1 cellular context compared by ENCODE assay signal in the genomic region with DNA sequence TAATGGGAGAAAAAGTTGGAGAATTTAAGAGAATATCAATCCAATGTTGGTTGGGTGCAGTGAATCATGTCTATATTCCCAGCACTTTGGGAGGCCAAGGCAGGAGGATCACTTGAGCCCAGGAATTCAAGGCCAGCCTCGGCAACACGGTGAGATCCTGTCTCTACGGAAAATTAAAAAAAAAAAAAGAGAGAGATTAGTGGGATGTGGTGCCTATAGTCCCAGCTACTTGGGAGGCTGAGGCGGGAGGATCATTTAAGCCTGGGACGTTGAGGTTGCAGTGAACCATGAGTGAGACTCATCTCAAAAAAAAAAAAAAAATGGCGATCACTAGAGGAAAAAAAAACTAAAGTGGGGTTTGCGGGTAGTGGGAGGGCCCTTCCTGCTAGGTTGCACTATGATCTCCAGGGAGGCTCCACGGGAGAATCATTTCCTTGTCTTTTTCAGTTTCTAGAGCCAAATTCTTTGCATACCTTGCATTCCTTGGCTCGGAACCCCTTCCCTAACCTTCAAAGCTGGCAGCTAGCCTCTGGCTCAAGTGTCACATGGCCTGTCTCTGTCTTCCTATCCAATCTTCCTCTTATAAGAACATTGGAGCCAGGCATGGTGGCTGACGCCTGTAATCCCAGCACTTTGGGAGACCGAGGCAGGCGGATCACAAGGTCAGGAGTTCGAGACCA.
A peak's percentile ranks its signal among the peaks of the same experiment; 100 is the strongest.
TF ChIP-seq lines count a peak whose summit lies in the region.

No MANE protein-coding gene starts in this region.

TF ChIP-seq in WTC11, 78 proteins besides CTCF, POLR2A, EP300 and RAD21 (continued from another document and continues in another):
- TF ChIP-seq, protein P1, sequence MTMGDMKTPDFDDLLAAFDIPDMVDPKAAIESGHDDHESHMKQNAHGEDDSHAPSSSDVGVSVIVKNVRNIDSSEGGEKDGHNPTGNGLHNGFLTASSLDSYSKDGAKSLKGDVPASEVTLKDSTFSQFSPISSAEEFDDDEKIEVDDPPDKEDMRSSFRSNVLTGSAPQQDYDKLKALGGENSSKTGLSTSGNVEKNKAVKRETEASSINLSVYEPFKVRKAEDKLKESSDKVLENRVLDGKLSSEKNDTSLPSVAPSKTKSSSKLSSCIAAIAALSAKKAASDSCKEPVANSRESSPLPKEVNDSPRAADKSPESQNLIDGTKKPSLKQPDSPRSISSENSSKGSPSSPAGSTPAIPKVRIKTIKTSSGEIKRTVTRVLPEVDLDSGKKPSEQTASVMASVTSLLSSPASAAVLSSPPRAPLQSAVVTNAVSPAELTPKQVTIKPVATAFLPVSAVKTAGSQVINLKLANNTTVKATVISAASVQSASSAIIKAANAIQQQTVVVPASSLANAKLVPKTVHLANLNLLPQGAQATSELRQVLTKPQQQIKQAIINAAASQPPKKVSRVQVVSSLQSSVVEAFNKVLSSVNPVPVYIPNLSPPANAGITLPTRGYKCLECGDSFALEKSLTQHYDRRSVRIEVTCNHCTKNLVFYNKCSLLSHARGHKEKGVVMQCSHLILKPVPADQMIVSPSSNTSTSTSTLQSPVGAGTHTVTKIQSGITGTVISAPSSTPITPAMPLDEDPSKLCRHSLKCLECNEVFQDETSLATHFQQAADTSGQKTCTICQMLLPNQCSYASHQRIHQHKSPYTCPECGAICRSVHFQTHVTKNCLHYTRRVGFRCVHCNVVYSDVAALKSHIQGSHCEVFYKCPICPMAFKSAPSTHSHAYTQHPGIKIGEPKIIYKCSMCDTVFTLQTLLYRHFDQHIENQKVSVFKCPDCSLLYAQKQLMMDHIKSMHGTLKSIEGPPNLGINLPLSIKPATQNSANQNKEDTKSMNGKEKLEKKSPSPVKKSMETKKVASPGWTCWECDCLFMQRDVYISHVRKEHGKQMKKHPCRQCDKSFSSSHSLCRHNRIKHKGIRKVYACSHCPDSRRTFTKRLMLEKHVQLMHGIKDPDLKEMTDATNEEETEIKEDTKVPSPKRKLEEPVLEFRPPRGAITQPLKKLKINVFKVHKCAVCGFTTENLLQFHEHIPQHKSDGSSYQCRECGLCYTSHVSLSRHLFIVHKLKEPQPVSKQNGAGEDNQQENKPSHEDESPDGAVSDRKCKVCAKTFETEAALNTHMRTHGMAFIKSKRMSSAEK (CRISPR knock-in tag; IDR thresholded peaks at IDR 0.05; ENCODE audit: borderline replicate concordance): no peak
- TF ChIP-seq, protein P2, sequence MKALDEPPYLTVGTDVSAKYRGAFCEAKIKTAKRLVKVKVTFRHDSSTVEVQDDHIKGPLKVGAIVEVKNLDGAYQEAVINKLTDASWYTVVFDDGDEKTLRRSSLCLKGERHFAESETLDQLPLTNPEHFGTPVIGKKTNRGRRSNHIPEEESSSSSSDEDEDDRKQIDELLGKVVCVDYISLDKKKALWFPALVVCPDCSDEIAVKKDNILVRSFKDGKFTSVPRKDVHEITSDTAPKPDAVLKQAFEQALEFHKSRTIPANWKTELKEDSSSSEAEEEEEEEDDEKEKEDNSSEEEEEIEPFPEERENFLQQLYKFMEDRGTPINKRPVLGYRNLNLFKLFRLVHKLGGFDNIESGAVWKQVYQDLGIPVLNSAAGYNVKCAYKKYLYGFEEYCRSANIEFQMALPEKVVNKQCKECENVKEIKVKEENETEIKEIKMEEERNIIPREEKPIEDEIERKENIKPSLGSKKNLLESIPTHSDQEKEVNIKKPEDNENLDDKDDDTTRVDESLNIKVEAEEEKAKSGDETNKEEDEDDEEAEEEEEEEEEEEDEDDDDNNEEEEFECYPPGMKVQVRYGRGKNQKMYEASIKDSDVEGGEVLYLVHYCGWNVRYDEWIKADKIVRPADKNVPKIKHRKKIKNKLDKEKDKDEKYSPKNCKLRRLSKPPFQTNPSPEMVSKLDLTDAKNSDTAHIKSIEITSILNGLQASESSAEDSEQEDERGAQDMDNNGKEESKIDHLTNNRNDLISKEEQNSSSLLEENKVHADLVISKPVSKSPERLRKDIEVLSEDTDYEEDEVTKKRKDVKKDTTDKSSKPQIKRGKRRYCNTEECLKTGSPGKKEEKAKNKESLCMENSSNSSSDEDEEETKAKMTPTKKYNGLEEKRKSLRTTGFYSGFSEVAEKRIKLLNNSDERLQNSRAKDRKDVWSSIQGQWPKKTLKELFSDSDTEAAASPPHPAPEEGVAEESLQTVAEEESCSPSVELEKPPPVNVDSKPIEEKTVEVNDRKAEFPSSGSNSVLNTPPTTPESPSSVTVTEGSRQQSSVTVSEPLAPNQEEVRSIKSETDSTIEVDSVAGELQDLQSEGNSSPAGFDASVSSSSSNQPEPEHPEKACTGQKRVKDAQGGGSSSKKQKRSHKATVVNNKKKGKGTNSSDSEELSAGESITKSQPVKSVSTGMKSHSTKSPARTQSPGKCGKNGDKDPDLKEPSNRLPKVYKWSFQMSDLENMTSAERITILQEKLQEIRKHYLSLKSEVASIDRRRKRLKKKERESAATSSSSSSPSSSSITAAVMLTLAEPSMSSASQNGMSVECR (CRISPR knock-in tag; IDR thresholded peaks at IDR 0.05; ENCODE audit: borderline replicate concordance): no peak
- TF ChIP-seq, protein P3, sequence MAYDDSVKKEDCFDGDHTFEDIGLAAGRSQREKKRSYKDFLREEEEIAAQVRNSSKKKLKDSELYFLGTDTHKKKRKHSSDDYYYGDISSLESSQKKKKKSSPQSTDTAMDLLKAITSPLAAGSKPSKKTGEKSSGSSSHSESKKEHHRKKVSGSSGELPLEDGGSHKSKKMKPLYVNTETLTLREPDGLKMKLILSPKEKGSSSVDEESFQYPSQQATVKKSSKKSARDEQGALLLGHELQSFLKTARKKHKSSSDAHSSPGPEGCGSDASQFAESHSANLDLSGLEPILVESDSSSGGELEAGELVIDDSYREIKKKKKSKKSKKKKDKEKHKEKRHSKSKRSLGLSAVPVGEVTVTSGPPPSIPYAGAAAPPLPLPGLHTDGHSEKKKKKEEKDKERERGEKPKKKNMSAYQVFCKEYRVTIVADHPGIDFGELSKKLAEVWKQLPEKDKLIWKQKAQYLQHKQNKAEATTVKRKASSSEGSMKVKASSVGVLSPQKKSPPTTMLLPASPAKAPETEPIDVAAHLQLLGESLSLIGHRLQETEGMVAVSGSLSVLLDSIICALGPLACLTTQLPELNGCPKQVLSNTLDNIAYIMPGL (CRISPR knock-in tag; IDR thresholded peaks at IDR 0.05): no peak
- TF ChIP-seq, protein P4, sequence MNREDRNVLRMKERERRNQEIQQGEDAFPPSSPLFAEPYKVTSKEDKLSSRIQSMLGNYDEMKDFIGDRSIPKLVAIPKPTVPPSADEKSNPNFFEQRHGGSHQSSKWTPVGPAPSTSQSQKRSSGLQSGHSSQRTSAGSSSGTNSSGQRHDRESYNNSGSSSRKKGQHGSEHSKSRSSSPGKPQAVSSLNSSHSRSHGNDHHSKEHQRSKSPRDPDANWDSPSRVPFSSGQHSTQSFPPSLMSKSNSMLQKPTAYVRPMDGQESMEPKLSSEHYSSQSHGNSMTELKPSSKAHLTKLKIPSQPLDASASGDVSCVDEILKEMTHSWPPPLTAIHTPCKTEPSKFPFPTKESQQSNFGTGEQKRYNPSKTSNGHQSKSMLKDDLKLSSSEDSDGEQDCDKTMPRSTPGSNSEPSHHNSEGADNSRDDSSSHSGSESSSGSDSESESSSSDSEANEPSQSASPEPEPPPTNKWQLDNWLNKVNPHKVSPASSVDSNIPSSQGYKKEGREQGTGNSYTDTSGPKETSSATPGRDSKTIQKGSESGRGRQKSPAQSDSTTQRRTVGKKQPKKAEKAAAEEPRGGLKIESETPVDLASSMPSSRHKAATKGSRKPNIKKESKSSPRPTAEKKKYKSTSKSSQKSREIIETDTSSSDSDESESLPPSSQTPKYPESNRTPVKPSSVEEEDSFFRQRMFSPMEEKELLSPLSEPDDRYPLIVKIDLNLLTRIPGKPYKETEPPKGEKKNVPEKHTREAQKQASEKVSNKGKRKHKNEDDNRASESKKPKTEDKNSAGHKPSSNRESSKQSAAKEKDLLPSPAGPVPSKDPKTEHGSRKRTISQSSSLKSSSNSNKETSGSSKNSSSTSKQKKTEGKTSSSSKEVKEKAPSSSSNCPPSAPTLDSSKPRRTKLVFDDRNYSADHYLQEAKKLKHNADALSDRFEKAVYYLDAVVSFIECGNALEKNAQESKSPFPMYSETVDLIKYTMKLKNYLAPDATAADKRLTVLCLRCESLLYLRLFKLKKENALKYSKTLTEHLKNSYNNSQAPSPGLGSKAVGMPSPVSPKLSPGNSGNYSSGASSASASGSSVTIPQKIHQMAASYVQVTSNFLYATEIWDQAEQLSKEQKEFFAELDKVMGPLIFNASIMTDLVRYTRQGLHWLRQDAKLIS (CRISPR knock-in tag; IDR thresholded peaks at IDR 0.05; ENCODE audit: borderline replicate concordance): no peak
- TF ChIP-seq, protein P5, sequence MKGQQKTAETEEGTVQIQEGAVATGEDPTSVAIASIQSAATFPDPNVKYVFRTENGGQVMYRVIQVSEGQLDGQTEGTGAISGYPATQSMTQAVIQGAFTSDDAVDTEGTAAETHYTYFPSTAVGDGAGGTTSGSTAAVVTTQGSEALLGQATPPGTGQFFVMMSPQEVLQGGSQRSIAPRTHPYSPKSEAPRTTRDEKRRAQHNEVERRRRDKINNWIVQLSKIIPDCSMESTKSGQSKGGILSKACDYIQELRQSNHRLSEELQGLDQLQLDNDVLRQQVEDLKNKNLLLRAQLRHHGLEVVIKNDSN (CRISPR knock-in tag; IDR thresholded peaks at IDR 0.05): peak; percentile 85
- TF ChIP-seq TEAD4 (CRISPR knock-in tag; IDR thresholded peaks at IDR 0.05): peak; percentile 98
- TF ChIP-seq, protein P6, sequence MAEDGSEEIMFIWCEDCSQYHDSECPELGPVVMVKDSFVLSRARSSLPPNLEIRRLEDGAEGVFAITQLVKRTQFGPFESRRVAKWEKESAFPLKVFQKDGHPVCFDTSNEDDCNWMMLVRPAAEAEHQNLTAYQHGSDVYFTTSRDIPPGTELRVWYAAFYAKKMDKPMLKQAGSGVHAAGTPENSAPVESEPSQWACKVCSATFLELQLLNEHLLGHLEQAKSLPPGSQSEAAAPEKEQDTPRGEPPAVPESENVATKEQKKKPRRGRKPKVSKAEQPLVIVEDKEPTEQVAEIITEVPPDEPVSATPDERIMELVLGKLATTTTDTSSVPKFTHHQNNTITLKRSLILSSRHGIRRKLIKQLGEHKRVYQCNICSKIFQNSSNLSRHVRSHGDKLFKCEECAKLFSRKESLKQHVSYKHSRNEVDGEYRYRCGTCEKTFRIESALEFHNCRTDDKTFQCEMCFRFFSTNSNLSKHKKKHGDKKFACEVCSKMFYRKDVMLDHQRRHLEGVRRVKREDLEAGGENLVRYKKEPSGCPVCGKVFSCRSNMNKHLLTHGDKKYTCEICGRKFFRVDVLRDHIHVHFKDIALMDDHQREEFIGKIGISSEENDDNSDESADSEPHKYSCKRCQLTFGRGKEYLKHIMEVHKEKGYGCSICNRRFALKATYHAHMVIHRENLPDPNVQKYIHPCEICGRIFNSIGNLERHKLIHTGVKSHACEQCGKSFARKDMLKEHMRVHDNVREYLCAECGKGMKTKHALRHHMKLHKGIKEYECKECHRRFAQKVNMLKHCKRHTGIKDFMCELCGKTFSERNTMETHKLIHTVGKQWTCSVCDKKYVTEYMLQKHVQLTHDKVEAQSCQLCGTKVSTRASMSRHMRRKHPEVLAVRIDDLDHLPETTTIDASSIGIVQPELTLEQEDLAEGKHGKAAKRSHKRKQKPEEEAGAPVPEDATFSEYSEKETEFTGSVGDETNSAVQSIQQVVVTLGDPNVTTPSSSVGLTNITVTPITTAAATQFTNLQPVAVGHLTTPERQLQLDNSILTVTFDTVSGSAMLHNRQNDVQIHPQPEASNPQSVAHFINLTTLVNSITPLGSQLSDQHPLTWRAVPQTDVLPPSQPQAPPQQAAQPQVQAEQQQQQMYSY (CRISPR knock-in tag; IDR thresholded peaks at IDR 0.05): no peak
- TF ChIP-seq NR2C2 (CRISPR knock-in tag; IDR thresholded peaks at IDR 0.05): no peak
- TF ChIP-seq GRHL2 (CRISPR knock-in tag; IDR thresholded peaks at IDR 0.05; ENCODE audit: insufficient replicate concordance, severe bottlenecking): no peak
- TF ChIP-seq, protein P7, sequence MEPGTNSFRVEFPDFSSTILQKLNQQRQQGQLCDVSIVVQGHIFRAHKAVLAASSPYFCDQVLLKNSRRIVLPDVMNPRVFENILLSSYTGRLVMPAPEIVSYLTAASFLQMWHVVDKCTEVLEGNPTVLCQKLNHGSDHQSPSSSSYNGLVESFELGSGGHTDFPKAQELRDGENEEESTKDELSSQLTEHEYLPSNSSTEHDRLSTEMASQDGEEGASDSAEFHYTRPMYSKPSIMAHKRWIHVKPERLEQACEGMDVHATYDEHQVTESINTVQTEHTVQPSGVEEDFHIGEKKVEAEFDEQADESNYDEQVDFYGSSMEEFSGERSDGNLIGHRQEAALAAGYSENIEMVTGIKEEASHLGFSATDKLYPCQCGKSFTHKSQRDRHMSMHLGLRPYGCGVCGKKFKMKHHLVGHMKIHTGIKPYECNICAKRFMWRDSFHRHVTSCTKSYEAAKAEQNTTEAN (CRISPR knock-in tag; IDR thresholded peaks at IDR 0.05): no peak
- TF ChIP-seq NR1H2 (CRISPR knock-in tag; IDR thresholded peaks at IDR 0.05): no peak
- peak; percentile 99 for TF ChIP-seq TEAD1 (CRISPR knock-in tag; IDR thresholded peaks at IDR 0.05)
- TF ChIP-seq, protein P8, sequence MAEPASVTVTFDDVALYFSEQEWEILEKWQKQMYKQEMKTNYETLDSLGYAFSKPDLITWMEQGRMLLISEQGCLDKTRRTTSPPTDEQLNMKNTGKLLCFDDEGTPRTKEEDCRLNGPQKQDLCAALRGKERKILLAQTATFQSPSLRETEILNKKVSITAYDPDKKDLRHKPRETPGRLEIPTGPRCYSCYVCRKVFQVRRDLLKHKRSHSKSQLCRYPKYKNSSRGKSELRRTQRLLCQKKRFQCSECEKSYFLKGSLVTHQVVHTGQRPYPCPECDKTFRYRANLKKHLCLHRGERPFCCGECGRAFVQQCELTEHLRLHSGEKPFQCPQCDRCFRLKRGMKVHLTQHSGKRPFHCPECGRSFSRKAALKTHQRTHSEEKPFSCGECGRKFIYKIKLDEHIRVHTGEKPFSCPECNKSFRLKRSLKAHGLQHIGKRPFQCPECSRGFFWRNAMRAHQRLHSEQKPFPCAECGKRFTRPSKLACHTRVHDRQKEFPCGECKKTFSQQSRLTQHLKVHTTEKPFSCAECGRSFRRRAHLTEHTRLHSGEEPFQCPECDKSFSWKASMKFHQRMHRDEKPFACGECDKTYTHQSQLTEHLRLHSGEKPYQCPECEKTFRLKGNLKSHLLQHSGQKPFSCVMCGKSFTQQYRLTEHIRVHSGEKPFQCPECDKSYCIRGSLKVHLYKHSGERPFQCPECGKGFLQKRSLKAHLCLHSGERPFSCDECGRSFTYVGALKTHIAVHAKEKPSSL (CRISPR knock-in tag; conservative IDR thresholded peaks at IDR 0.05): no peak
- TF ChIP-seq, protein P9, sequence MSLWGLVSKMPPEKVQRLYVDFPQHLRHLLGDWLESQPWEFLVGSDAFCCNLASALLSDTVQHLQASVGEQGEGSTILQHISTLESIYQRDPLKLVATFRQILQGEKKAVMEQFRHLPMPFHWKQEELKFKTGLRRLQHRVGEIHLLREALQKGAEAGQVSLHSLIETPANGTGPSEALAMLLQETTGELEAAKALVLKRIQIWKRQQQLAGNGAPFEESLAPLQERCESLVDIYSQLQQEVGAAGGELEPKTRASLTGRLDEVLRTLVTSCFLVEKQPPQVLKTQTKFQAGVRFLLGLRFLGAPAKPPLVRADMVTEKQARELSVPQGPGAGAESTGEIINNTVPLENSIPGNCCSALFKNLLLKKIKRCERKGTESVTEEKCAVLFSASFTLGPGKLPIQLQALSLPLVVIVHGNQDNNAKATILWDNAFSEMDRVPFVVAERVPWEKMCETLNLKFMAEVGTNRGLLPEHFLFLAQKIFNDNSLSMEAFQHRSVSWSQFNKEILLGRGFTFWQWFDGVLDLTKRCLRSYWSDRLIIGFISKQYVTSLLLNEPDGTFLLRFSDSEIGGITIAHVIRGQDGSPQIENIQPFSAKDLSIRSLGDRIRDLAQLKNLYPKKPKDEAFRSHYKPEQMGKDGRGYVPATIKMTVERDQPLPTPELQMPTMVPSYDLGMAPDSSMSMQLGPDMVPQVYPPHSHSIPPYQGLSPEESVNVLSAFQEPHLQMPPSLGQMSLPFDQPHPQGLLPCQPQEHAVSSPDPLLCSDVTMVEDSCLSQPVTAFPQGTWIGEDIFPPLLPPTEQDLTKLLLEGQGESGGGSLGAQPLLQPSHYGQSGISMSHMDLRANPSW (CRISPR knock-in tag; conservative IDR thresholded peaks at IDR 0.05; ENCODE audit: low read depth): no peak
- no peak for TF ChIP-seq SP1 (CRISPR knock-in tag; conservative IDR thresholded peaks at IDR 0.05)
- no peak for TF ChIP-seq ELF4 (CRISPR knock-in tag; IDR thresholded peaks at IDR 0.05; ENCODE audit: low read depth)
- TF ChIP-seq SOX15 (CRISPR knock-in tag; IDR thresholded peaks at IDR 0.05): no peak
- no peak for TF ChIP-seq ESRRA (CRISPR knock-in tag; IDR thresholded peaks at IDR 0.05; ENCODE audit: borderline replicate concordance)
- no peak for TF ChIP-seq ZNF138 (CRISPR knock-in tag; conservative IDR thresholded peaks at IDR 0.05)
